ENCODE assay signal across 20 cellular contexts in the genomic region with DNA sequence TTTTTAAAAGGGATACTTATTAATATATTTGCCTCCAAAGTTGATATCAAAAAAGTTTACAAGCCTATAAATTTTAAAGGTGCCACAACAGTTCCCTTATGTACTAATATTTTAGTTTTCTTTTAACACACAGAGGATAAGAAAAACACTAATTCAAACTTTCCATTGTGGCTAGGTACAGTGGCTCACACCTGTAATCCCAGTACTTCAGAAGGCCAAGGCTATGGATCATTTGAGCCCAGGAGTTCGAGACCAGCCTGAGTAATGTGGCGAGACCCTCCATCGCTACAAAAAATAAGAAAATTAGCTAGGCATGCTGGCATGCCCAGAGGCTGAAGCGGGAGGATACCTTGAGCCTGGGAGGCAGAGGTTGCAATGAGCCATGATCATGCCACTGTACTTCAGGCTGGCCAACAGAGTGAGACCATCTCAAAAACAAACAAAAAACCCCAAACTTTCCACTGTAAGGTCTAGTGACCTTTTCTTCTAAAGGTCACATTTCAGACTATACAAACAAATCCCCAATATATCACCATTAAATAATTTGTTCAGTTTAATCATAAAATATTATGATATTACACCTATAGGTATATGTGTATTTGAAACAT.
DNase-seq lines count a peak whose midpoint lies in the region; ATAC-seq and TF ChIP-seq lines count a peak whose summit lies in the region.
"Had no signal": no experiment of that assay in that cellular context is flagged by ENCODE, and none has a peak within 500 bp of the region (broad histone marks: within the 10 kb centered on the region; RNA-seq: fewer than 3 reads in every experiment).

No MANE protein-coding gene starts in this region.

- no peaks in the 10 kb centered on the region for H3K27me3 ChIP-seq in psoas muscle (ENCODE audit: insufficient read depth in 3 of 3, low read length in 2 of 3)
- H3K27me3 ChIP-seq: BLaER1 had no signal

- no peak overlapping the region for H3K4me3 Mint-ChIP-seq in activated T-cell treated with anti-CD3 and anti-CD28 coated beads, Interleukin-2, amount 50 U/mL, for 24 hours
- H3K4me3 Mint-ChIP-seq in activated T-cell treated with anti-CD3 and anti-CD28 coated beads, Interleukin-2, amount 50 U/mL, for 72 hours, result no peak overlapping the region
- H3K4me3 Mint-ChIP-seq in stimulated activated memory B cell treated with anti-CD40 and anti-IgM and Interleukin-4, amounts not matched to agents 10 μg/mL and 1 μg/mL and 100 μg/mL, for 72 hours, result no peak overlapping the region
- no peak overlapping the region for H3K4me3 Mint-ChIP-seq in chondrocyte (ENCODE audit: unreplicated experiment)
- H3K4me3 Mint-ChIP-seq: B cell; CD4-positive, CD25-positive, alpha-beta regulatory T cell; CD8-positive, alpha-beta T cell had no signal

- H3K27ac ChIP-seq in psoas muscle, result peak overlapping the region; percentile 70
- H3K27ac ChIP-seq: 22Rv1, BLaER1, C4-2B, GM23248 had no signal

- H3K4me1 Mint-ChIP-seq in activated T-cell treated with anti-CD3 and anti-CD28 coated beads, Interleukin-2, amount 50 U/mL, for 24 hours (ENCODE audit: low read depth), result peaks cover 4% of the 10 kb centered on the region
- no peaks in the 10 kb centered on the region for H3K4me1 Mint-ChIP-seq in activated T-cell treated with anti-CD3 and anti-CD28 coated beads, Interleukin-2, amount 50 U/mL, for 72 hours (ENCODE audit: low read depth)
- peaks cover 9% of the 10 kb centered on the region for H3K4me1 Mint-ChIP-seq in stimulated activated memory B cell treated with anti-CD40 and anti-IgM and Interleukin-4, amounts not matched to agents 10 μg/mL and 1 μg/mL and 100 μg/mL, for 72 hours
- H3K4me1 Mint-ChIP-seq in chondrocyte (ENCODE audit: low read depth), result peaks cover 15% of the 10 kb centered on the region
- H3K4me1 Mint-ChIP-seq: B cell had no signal

- no peaks in the 10 kb centered on the region for H3K36me3 ChIP-seq in psoas muscle (ENCODE audit: insufficient read depth in 1 of 2, low read depth in 1 of 2)

- WGBS in psoas muscle, 3 donors, result 92 to 100% (median 96%) methylated on average over 4 of the region's 4 CpGs

- TF ChIP-seq CTCF in psoas muscle (IDR thresholded peaks at IDR 0.05) (no peak), chondrocyte (IDR thresholded peaks at IDR 0.05) (no peak)

- peaks cover 53% of the 10 kb centered on the region for H3K36me3 Mint-ChIP-seq in activated T-cell treated with anti-CD3 and anti-CD28 coated beads, Interleukin-2, amount 50 U/mL, for 24 hours (ENCODE audit: low read depth)
- H3K36me3 Mint-ChIP-seq in activated T-cell treated with anti-CD3 and anti-CD28 coated beads, Interleukin-2, amount 50 U/mL, for 72 hours (ENCODE audit: insufficient read depth in 2 of 2), result no peaks in the 10 kb centered on the region
- peaks cover 27% of the 10 kb centered on the region for H3K36me3 Mint-ChIP-seq in stimulated activated memory B cell treated with anti-CD40 and anti-IgM and Interleukin-4, amounts not matched to agents 10 μg/mL and 1 μg/mL and 100 μg/mL, for 72 hours
- peaks cover 4% of the 10 kb centered on the region for H3K36me3 Mint-ChIP-seq in chondrocyte (ENCODE audit: low read depth)

- H3K9me3 Mint-ChIP-seq in activated T-cell treated with anti-CD3 and anti-CD28 coated beads, Interleukin-2, amount 50 U/mL, for 24 hours, result no peaks in the 10 kb centered on the region
- no peaks in the 10 kb centered on the region for H3K9me3 Mint-ChIP-seq in activated T-cell treated with anti-CD3 and anti-CD28 coated beads, Interleukin-2, amount 50 U/mL, for 72 hours
- no peaks in the 10 kb centered on the region for H3K9me3 Mint-ChIP-seq in stimulated activated memory B cell treated with anti-CD40 and anti-IgM and Interleukin-4, amounts not matched to agents 10 μg/mL and 1 μg/mL and 100 μg/mL, for 72 hours
- no peaks in the 10 kb centered on the region for H3K9me3 Mint-ChIP-seq in chondrocyte (ENCODE audit: low read depth)
- H3K9me3 Mint-ChIP-seq: CD8-positive, alpha-beta T cell had no signal

- peak overlapping the region; percentile 14 for H3K27ac Mint-ChIP-seq in activated T-cell treated with anti-CD3 and anti-CD28 coated beads, Interleukin-2, amount 50 U/mL, for 24 hours
- no peak overlapping the region for H3K27ac Mint-ChIP-seq in activated T-cell treated with anti-CD3 and anti-CD28 coated beads, Interleukin-2, amount 50 U/mL, for 72 hours
- H3K27ac Mint-ChIP-seq in stimulated activated memory B cell treated with anti-CD40 and anti-IgM and Interleukin-4, amounts not matched to agents 10 μg/mL and 1 μg/mL and 100 μg/mL, for 72 hours, result peak overlapping the region; percentile 70
- H3K27ac Mint-ChIP-seq in chondrocyte (ENCODE audit: unreplicated experiment), result no peak overlapping the region
- H3K27ac Mint-ChIP-seq: B cell; CD4-positive, CD25-positive, alpha-beta regulatory T cell; CD8-positive, alpha-beta T cell had no signal

- no peak for ATAC-seq in activated T-cell treated with anti-CD3 and anti-CD28 coated beads, Interleukin-2, amount 50 U/mL, for 72 hours (replicated peaks in 1 of 2)
- ATAC-seq in psoas muscle, result no peak
- peak; percentile 47 for ATAC-seq in stimulated activated memory B cell treated with anti-CD40 and anti-IgM and Interleukin-4, amounts not matched to agents 10 μg/mL and 1 μg/mL and 100 μg/mL, for 72 hours
- ATAC-seq in GM21717 (IDR thresholded peaks at IDR 0.05; ENCODE audit: unreplicated experiment), result no peak
- ATAC-seq: CD8-positive, alpha-beta T cell had no signal

- peaks cover 18% of the 10 kb centered on the region for H3K4me1 ChIP-seq in psoas muscle
- H3K4me1 ChIP-seq: BLaER1, Caco-2 had no signal

- no peaks in the 10 kb centered on the region for H3K9me3 ChIP-seq in psoas muscle
- H3K9me3 ChIP-seq: BLaER1, Caco-2 had no signal

- no peak for DNase-seq in activated T-cell treated with anti-CD3 and anti-CD28 coated beads, Interleukin-2, amount 50 U/mL, for 24 hours
- DNase-seq in activated T-cell treated with anti-CD3 and anti-CD28 coated beads, Interleukin-2, amount 50 U/mL, for 72 hours, result no peak
- DNase-seq in psoas muscle (no peak), HUDEP-2 (lab: John Stamatoyannopoulos, UW; ENCODE audit: unreplicated experiment in 76 of 76) (no peak), chondrocyte (ENCODE audit: low spot score) (no peak)
- DNase-seq: Caco-2; CD4-positive, CD25-positive, alpha-beta regulatory T cell; CD8-positive, alpha-beta T cell; DMS153; DND-41; GDM1; GM23248; H7; HCEC 1CT had no signal

- H3K4me3 ChIP-seq in psoas muscle, result no peak overlapping the region
- H3K4me3 ChIP-seq: BLaER1, GM23248 had no signal

- intact Hi-C loops in psoas muscle (cut with DNase I), result no loop called here

- no peaks in the 10 kb centered on the region for H3K27me3 Mint-ChIP-seq in activated T-cell treated with anti-CD3 and anti-CD28 coated beads, Interleukin-2, amount 50 U/mL, for 24 hours
- no peaks in the 10 kb centered on the region for H3K27me3 Mint-ChIP-seq in activated T-cell treated with anti-CD3 and anti-CD28 coated beads, Interleukin-2, amount 50 U/mL, for 72 hours (ENCODE audit: low read depth)
- no peaks in the 10 kb centered on the region for H3K27me3 Mint-ChIP-seq in stimulated activated memory B cell treated with anti-CD40 and anti-IgM and Interleukin-4, amounts not matched to agents 10 μg/mL and 1 μg/mL and 100 μg/mL, for 72 hours
- H3K27me3 Mint-ChIP-seq in chondrocyte (ENCODE audit: low read depth), result no peaks in the 10 kb centered on the region
- H3K27me3 Mint-ChIP-seq: B cell; CD4-positive, CD25-positive, alpha-beta regulatory T cell had no signal

Comparison
In these comparisons a context has a peak if more than half of its experiments do, and no peak if none do; other contexts are left out.
1. H3K27ac Mint-ChIP-seq: peak in activated T-cell treated with anti-CD3 and anti-CD28 coated beads, Interleukin-2, amount 50 U/mL, for 24 hours (single experiment) and stimulated activated memory B cell treated with anti-CD40 and anti-IgM and Interleukin-4, amounts not matched to agents 10 μg/mL and 1 μg/mL and 100 μg/mL, for 72 hours (single experiment); none in activated T-cell treated with anti-CD3 and anti-CD28 coated beads, Interleukin-2, amount 50 U/mL, for 72 hours (single experiment) and chondrocyte (single experiment).